ENCODE assay signal across 11 cellular contexts in genomic region chr9:116966199-116966598, GRCh38.
"Had no signal": no experiment of that assay in that cellular context is flagged by ENCODE, and none has a peak within 500 bp of the region (broad histone marks: within the 10 kb centered on the region; RNA-seq: fewer than 3 reads in every experiment).

No MANE protein-coding gene starts in this region.

- H3K4me2 ChIP-seq: KMS-11 had no signal

- H3K36me3 ChIP-seq: HAP-1 had no signal

- H3K4me3 ChIP-seq: GM23248, HAP-1 had no signal

- H3K4me1 ChIP-seq: HAP-1 had no signal

- DNase-seq: GM23248, GOT3, H7, HFFc6, Karpas-422, KBM-7 had no signal

- H3K9ac ChIP-seq: GM23248, KMS-11 had no signal

- ATAC-seq: HCT116, HepG2 had no signal

- H3K9me3 ChIP-seq: HAP-1 had no signal

- H3K27ac ChIP-seq: GM23248, HL-60, KMS-11 had no signal
